In the genomic region with DNA sequence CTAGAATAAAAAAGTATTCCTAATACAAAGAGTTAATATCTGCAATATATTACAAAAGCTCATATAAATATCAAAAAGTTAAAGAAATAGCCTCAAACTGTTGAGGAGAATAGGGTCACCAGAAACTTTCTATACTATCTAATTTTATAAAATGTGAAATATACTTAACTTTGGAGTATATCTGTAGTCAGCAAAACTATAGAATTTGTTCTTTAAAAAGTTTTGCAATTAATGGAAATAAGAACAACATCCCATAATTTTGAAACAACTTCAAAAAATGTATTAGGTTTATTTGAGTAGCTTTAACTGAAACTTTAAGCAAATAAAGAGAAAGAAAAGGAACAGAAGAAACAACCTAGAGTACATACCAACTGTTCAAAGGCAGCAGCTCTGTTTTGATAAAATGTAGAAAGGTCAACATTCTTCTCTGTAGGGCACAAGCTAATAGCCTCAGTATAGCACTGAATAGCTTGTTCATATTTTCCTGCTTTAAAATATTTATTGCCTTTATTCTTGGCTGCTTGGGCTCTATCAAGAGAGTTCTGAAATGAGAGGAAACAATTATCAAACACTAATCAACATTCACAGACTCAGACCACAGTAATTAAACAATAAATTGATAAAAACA, we compare ENCODE assay signal across 16 cellular contexts. TPM values are rescaled to one million over a fixed set of nuclear protein-coding genes. Genes with fewer than 3 reads are reported as not detected.
DNase-seq lines count a peak whose midpoint lies in the region; ATAC-seq and TF ChIP-seq lines count a peak whose summit lies in the region.
"Had no signal": no experiment of that assay in that cellular context is flagged by ENCODE, and none has a peak within 500 bp of the region (broad histone marks: within the 10 kb centered on the region; RNA-seq: fewer than 3 reads in every experiment).

No MANE protein-coding gene starts in this region.

- H3K79me2 ChIP-seq in GM23338 (replicated peaks; ENCODE audit: insufficient read depth): peaks cover 61% of the 10 kb centered on the region

- H3K27me3 Mint-ChIP-seq in osteocyte (ENCODE audit: unreplicated experiment): no peaks in the 10 kb centered on the region
- H3K27me3 Mint-ChIP-seq in GM23338 (ENCODE audit: insufficient read depth, low read depth, poor library complexity): no peaks in the 10 kb centered on the region
- H3K27me3 Mint-ChIP-seq: activated naive CD8-positive, alpha-beta T cell had no signal

- H3K27ac Mint-ChIP-seq in osteocyte (ENCODE audit: unreplicated experiment) (peak overlapping the region; percentile 82), GM23338 (no peak overlapping the region)
- H3K27ac Mint-ChIP-seq: activated naive CD8-positive, alpha-beta T cell; endodermal cell had no signal

- H4K20me1 ChIP-seq in GM23338 (replicated peaks; ENCODE audit: insufficient read depth): 0 out of 2 replicates have a peak, but pooled peaks cover 5% of the 10 kb centered on the region

- in situ Hi-C loops in ACHN (cut with HindIII; ENCODE audit: low pct_ligation_motif_present, low pct_unique_long_range_greater_than_20kb, low sequenced_read_pairs): no loop called here

- H3K27ac ChIP-seq in VCaP: peak overlapping the region; percentile 31; the same call in 1 of the 2 replicates
- H3K27ac ChIP-seq in heart left ventricle: peak overlapping the region in 10 of 12 donors; percentile 0 to 61 (median 38)
- no peak overlapping the region for H3K27ac ChIP-seq in GM23338 (ENCODE audit: low read depth)
- H3K27ac ChIP-seq: gastrocnemius medialis had no signal

- no peaks in the 10 kb centered on the region for H3F3A ChIP-seq in GM23338 (replicated peaks; ENCODE audit: low read depth)

- H3K36me3 ChIP-seq in heart left ventricle (peaks cover 0 to 58% (median 51%) of the 10 kb centered on the region in 9 donors), GM23338 (ENCODE audit: insufficient read depth) (peaks cover 37% of the 10 kb centered on the region; the same call in 1 of the 2 replicates)

- H3K9me2 ChIP-seq in GM23338 (ENCODE audit: insufficient read depth): no peaks in the 10 kb centered on the region

- H3K4me1 ChIP-seq in heart left ventricle: peaks cover 0 to 27% (median 7%) of the 10 kb centered on the region in 12 donors
- H3K4me1 ChIP-seq in GM23338 (ENCODE audit: insufficient read depth): no peaks in the 10 kb centered on the region

- TF ChIP-seq POLR2A in heart left ventricle (IDR thresholded peaks at IDR 0.05): no peak

- no peak overlapping the region for H3K4me3 Mint-ChIP-seq in osteocyte (ENCODE audit: unreplicated experiment)
- H3K4me3 Mint-ChIP-seq in GM23338: no peak overlapping the region
- H3K4me3 Mint-ChIP-seq: activated naive CD8-positive, alpha-beta T cell; endodermal cell had no signal

- H3K36me3 Mint-ChIP-seq in osteocyte (ENCODE audit: unreplicated experiment) (peaks cover 21% of the 10 kb centered on the region), GM23338 (ENCODE audit: low read depth) (peaks cover 36% of the 10 kb centered on the region)

- DNase-seq in EH (ENCODE audit: low read depth) (peak; percentile 51), heart left ventricle (no peak), osteocyte (ENCODE audit: extremely low spot score, unreplicated experiment) (no peak), activated gamma-delta T cell treated with Interleukin-2 at 50 U/mL for 16 hours (no peak), ACHN (no peak), GM23338 (ENCODE audit: low spot score) (no peak)
- DNase-seq: activated CD4-positive, alpha-beta T cell treated with anti-CD3 and anti-CD28 coated beads, Interleukin-2, amount 50 U/mL, for 1 hour; endodermal cell; gastrocnemius medialis; NCI-H1694 treated with DMSO at 0.1 percent for 48 hours; NCI-H345; right cardiac atrium; stimulated activated CD4-positive, alpha-beta T cell treated with anti-CD3 and anti-CD28 coated beads, Interleukin-2, amount 100 ng/mL, for 48 hours had no signal

- no peaks in the 10 kb centered on the region for H3K27me3 ChIP-seq in heart left ventricle
- no peaks in the 10 kb centered on the region for H3K27me3 ChIP-seq in GM23338 (ENCODE audit: insufficient read depth)
- H3K27me3 ChIP-seq: gastrocnemius medialis had no signal

- intact Hi-C loops in heart left ventricle (cut with DNase I): loop anchor here in 1 of 10 donors (10.0 kb wide), 1 partner anchor 52 kb away; a partner anchor contains a TSS

- ATAC-seq in heart left ventricle: peak; percentile 62 to 81 (median 74)
- no peak for ATAC-seq in HG02973 (IDR thresholded peaks at IDR 0.05; ENCODE audit: unreplicated experiment)
- ATAC-seq in GM23338: no peak
- ATAC-seq: gastrocnemius medialis had no signal

- no peak overlapping the region for H3K4me2 ChIP-seq in GM23338

- no peak overlapping the region for H2AFZ ChIP-seq in GM23338

- peaks cover 9% of the 10 kb centered on the region for H3K9me3 Mint-ChIP-seq in osteocyte (ENCODE audit: unreplicated experiment)
- H3K9me3 Mint-ChIP-seq in GM23338: no peaks in the 10 kb centered on the region; the same call in 2 of the 3 replicates

- H3K9me3 ChIP-seq in heart left ventricle: peaks cover 0 to 16% (median 11%) of the 10 kb centered on the region in 12 donors
- H3K9me3 ChIP-seq: gastrocnemius medialis had no signal

- H3K4me3 ChIP-seq in heart left ventricle (no peak overlapping the region), GM23338 (no peak overlapping the region)
- H3K4me3 ChIP-seq: gastrocnemius medialis had no signal

- H3K4me1 Mint-ChIP-seq in osteocyte (ENCODE audit: unreplicated experiment) (peaks cover 44% of the 10 kb centered on the region), GM23338 (no peaks in the 10 kb centered on the region)
- H3K4me1 Mint-ChIP-seq: endodermal cell had no signal

- TF ChIP-seq CTCF in VCaP (conservative IDR thresholded peaks at IDR 0.05): no peak
- TF ChIP-seq CTCF in heart left ventricle (IDR thresholded peaks at IDR 0.05): no peak
- no peak for TF ChIP-seq CTCF in osteocyte (IDR thresholded peaks at IDR 0.05)
- TF ChIP-seq CTCF in GM23338 (conservative IDR thresholded peaks at IDR 0.05; ENCODE audit: low read depth in 2 of 2): no peak

TF ChIP-seq in GM23338, 12 proteins besides CTCF, POLR2A, EP300 and RAD21:
- TF ChIP-seq, protein P1, sequence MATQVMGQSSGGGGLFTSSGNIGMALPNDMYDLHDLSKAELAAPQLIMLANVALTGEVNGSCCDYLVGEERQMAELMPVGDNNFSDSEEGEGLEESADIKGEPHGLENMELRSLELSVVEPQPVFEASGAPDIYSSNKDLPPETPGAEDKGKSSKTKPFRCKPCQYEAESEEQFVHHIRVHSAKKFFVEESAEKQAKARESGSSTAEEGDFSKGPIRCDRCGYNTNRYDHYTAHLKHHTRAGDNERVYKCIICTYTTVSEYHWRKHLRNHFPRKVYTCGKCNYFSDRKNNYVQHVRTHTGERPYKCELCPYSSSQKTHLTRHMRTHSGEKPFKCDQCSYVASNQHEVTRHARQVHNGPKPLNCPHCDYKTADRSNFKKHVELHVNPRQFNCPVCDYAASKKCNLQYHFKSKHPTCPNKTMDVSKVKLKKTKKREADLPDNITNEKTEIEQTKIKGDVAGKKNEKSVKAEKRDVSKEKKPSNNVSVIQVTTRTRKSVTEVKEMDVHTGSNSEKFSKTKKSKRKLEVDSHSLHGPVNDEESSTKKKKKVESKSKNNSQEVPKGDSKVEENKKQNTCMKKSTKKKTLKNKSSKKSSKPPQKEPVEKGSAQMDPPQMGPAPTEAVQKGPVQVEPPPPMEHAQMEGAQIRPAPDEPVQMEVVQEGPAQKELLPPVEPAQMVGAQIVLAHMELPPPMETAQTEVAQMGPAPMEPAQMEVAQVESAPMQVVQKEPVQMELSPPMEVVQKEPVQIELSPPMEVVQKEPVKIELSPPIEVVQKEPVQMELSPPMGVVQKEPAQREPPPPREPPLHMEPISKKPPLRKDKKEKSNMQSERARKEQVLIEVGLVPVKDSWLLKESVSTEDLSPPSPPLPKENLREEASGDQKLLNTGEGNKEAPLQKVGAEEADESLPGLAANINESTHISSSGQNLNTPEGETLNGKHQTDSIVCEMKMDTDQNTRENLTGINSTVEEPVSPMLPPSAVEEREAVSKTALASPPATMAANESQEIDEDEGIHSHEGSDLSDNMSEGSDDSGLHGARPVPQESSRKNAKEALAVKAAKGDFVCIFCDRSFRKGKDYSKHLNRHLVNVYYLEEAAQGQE (IDR thresholded peaks at IDR 0.05; ENCODE audit: unreplicated experiment): no peak
- TF ChIP-seq EZH2phosphoT487 (IDR thresholded peaks at IDR 0.05; ENCODE audit: unreplicated experiment): no peak
- no peak for TF ChIP-seq STAT1 (IDR thresholded peaks at IDR 0.05; ENCODE audit: unreplicated experiment)
- no peak for TF ChIP-seq EZH2 (IDR thresholded peaks at IDR 0.05; ENCODE audit: low read depth, unreplicated experiment)
- no peak for TF ChIP-seq ZNF331 (CRISPR knock-in tag; IDR thresholded peaks at IDR 0.05; ENCODE audit: low read depth)
- no peak for TF ChIP-seq ZNF114 (CRISPR knock-in tag; IDR thresholded peaks at IDR 0.05)
- no peak for TF ChIP-seq CREB1 (CRISPR knock-in tag; IDR thresholded peaks at IDR 0.05; ENCODE audit: low read depth)
- TF ChIP-seq JUNB (IDR thresholded peaks at IDR 0.05; ENCODE audit: unreplicated experiment): no peak
- TF ChIP-seq NANOG (IDR thresholded peaks at IDR 0.05; ENCODE audit: borderline replicate concordance): no peak
TF ChIP-seq in GM23338: peak in this region for 0.

RNA-seq across cellular contexts. Expression of a gene that starts 14.3 kb away (rescaled TPM):
- total RNA-seq in heart left ventricle: 10 to 100 TPM; 39.1 to 67.0 (median 57.2) TPM
- 10 to 100 TPM; 25.9 to 45.7 TPM for polyA plus RNA-seq in heart left ventricle
- total RNA-seq in osteocyte: 36.3 and 38.0 TPM in 2 replicates
- 66.8 and 67.5 TPM in 2 replicates for total RNA-seq in GM23338 (2014; rRNA removed; shearing (Covaris generic))
- 26.5 and 29.5 TPM in 2 replicates for polyA plus RNA-seq in GM23338 (2016; fragmentation: Nextera tagmentation; extraction: Ambion mirVana)

RNA-seq across cellular contexts. Expression of a gene that starts 14.8 kb away (rescaled TPM):
- total RNA-seq in heart left ventricle: 1 to 10 TPM; 2.5 to 5.9 (median 3.7) TPM
- polyA plus RNA-seq in heart left ventricle: 1 to 10 TPM; 1.4 to 2.8 TPM
- total RNA-seq in osteocyte: 2.4 and 2.7 TPM in 2 replicates
- 5.3 and 6.7 TPM in 2 replicates for total RNA-seq in GM23338 (2014; rRNA removed; shearing (Covaris generic))
- 3.8 and 4.7 TPM in 2 replicates for polyA plus RNA-seq in GM23338 (2016; fragmentation: Nextera tagmentation; extraction: Ambion mirVana)

RNA-seq across cellular contexts. Expression of a gene that starts 52.0 kb away (rescaled TPM):
- total RNA-seq in heart left ventricle: 10 to 100 TPM; 11.6 to 50.9 (median 43.9) TPM
- polyA plus RNA-seq in heart left ventricle: 10 to 100 TPM; 12.3 to 19.7 TPM
- total RNA-seq in osteocyte: 46.3 and 47.4 TPM in 2 replicates
- 18.2 and 19.2 TPM in 2 replicates for total RNA-seq in GM23338 (2014; rRNA removed; shearing (Covaris generic))
- 49.1 and 53.7 TPM in 2 replicates for polyA plus RNA-seq in GM23338 (2016; fragmentation: Nextera tagmentation; extraction: Ambion mirVana)

Comparison
In these comparisons a context has a peak if more than half of its experiments do, and no peak if none do; other contexts are left out.
1. ATAC-seq: peak in heart left ventricle (4 of 4); none in HG02973 (single experiment) and GM23338 (single experiment).